Comparison of ENCODE assay signal across 15 cellular contexts in genomic region chr2:65580824-65581223, GRCh38.
"Had no signal": no experiment of that assay in that cellular context is flagged by ENCODE, and none has a peak within 500 bp of the region (broad histone marks: within the 10 kb centered on the region; RNA-seq: fewer than 3 reads in every experiment).

No MANE protein-coding gene starts in this region.

- H3K4me1 ChIP-seq: left ventricle myocardium inferior, pancreas had no signal

- H3K27me3 ChIP-seq: foreskin keratinocyte, pancreas, stomach had no signal

- H3K4me3 ChIP-seq: left ventricle myocardium inferior, lower lobe of right lung, pancreas, stomach had no signal

- H3K36me3 ChIP-seq: left ventricle myocardium inferior, lower lobe of right lung, pancreas, stomach had no signal

- H3K27ac ChIP-seq: foreskin keratinocyte, left ventricle myocardium inferior, lower lobe of right lung, pancreas, stomach had no signal

- DNase-seq: erythroblast; immature natural killer cell; left ventricle myocardium inferior; lower lobe of right lung; mesenchymal stem cell; naive B cell; occipital lobe; pancreas; right cardiac atrium; small intestine; stimulated activated CD4-positive, alpha-beta T cell treated with anti-CD3 and anti-CD28 coated beads, Interleukin-12 subunit alpha, Interleukin-12 subunit beta, amount 100 ng/mL, for 4 hours; stimulated activated naive CD4-positive, alpha-beta T cell; stomach; trophoblast cell had no signal
